In genomic region chr1:180042994-180043622, GRCh38 we compare ENCODE assay signal across 1 cellular context.
TF ChIP-seq lines count a peak whose summit lies in the region.

No MANE protein-coding gene starts in this region.

TF ChIP-seq in HepG2, 621 proteins besides CTCF, POLR2A, EP300 and RAD21 (continued from another document):
- TF ChIP-seq ZNF556 (CRISPR knock-in tag; IDR thresholded peaks at IDR 0.05; ENCODE audit: borderline replicate concordance): no peak
TF ChIP-seq in HepG2: peak in this region for 2.
